Comparison of ENCODE assay signal across 9 cellular contexts in the genomic region with DNA sequence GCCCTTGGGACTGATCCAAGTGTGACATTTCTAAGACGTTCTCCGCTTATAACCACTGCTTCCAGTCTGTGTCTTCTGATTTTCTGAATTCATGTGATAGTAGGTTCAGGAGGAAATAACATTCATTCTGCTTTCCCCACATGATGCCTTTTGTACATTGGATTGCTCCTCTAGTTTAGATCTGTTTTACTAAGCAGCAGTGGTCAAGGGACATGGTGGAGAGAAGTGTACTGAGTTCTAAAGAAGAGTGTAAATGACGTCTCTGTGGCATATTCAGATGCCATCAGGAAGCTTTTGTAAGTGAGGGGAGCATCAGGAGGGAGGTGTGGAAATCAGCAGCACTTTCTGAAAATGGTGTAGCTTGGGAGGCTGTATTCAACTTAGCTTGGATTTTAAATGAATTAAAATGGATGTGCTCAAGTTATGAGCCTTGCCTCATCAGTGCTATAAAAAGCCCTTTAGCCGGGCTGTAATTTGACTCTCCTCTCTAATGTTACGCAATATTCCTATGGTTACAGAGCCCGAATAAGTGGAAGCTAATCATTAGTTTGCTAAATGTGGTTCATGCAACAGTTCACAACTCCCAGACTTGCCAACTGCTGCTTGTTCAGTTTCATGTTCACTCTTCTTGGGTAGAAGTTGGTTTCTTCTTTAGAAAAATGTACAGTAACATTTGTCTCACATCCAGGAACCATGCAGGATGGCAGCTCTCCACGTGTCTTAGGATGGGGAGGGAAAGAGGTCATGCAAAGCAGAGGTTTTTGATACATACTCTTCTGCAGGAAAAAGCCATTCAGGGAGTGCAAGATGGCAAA.
DNase-seq lines count a peak whose midpoint lies in the region; ATAC-seq and TF ChIP-seq lines count a peak whose summit lies in the region.
"Had no signal": no experiment of that assay in that cellular context is flagged by ENCODE, and none has a peak within 500 bp of the region (broad histone marks: within the 10 kb centered on the region; RNA-seq: fewer than 3 reads in every experiment).

No MANE protein-coding gene starts in this region.

- DNase-seq in NCI-H510A treated with DMSO at 0.1 percent for 48 hours (lab: John Stamatoyannopoulos, UW) (peak; percentile 89), NCI-H510A (lab: John Stamatoyannopoulos, UW) (no peak), NCI-H2196 treated with DMSO at 0.1 percent for 48 hours (lab: John Stamatoyannopoulos, UW; ENCODE audit: unreplicated experiment) (peak; percentile 66), brain microvascular endothelial cell (peak; percentile 73), medulla oblongata (ENCODE audit: extremely low spot score) (peak; percentile 50), middle frontal gyrus (ENCODE audit: extremely low spot score, low spot score) (no peak)
- no peak for DNase-seq in activated CD8-positive, alpha-beta memory T cell treated with anti-CD3 and anti-CD28 coated beads, Interleukin-2, amount 10 ng/mL, durations not matched to agents 7 days and 5 days

- no peaks in the 10 kb centered on the region for H3K27me3 ChIP-seq in brain microvascular endothelial cell (replicated peaks)
- H3K27me3 ChIP-seq: BLaER1 had no signal

- H3K4me3 ChIP-seq in brain microvascular endothelial cell (ENCODE audit: low read depth, low read length): no peak overlapping the region
- H3K4me3 ChIP-seq: BLaER1 had no signal

- peaks cover 35% of the 10 kb centered on the region for H3K4me1 Mint-ChIP-seq in activated CD8-positive, alpha-beta memory T cell treated with anti-CD3 and anti-CD28 coated beads, Interleukin-2, amount 10 ng/mL, durations not matched to agents 7 days and 5 days

- H3K27ac ChIP-seq in brain microvascular endothelial cell: peak overlapping the region; percentile 50
- H3K27ac ChIP-seq: BLaER1 had no signal

- no peaks in the 10 kb centered on the region for H3K9me3 Mint-ChIP-seq in activated CD8-positive, alpha-beta memory T cell treated with anti-CD3 and anti-CD28 coated beads, Interleukin-2, amount 10 ng/mL, durations not matched to agents 7 days and 5 days (ENCODE audit: low read depth)

- CTCF ChIA-PET in activated CD8-positive, alpha-beta memory T cell treated with anti-CD3 and anti-CD28 coated beads, Interleukin-2, amount 10 ng/mL, durations not matched to agents 7 days and 5 days (lab: Charles Lee): no interaction called here

- no peaks in the 10 kb centered on the region for H3K36me3 ChIP-seq in brain microvascular endothelial cell (replicated peaks)

- no peak overlapping the region for H3K27ac Mint-ChIP-seq in activated CD8-positive, alpha-beta memory T cell treated with anti-CD3 and anti-CD28 coated beads, Interleukin-2, amount 10 ng/mL, durations not matched to agents 7 days and 5 days

- H3K36me3 Mint-ChIP-seq in activated CD8-positive, alpha-beta memory T cell treated with anti-CD3 and anti-CD28 coated beads, Interleukin-2, amount 10 ng/mL, durations not matched to agents 7 days and 5 days: peaks cover 31% of the 10 kb centered on the region

- H3K27me3 Mint-ChIP-seq in activated CD8-positive, alpha-beta memory T cell treated with anti-CD3 and anti-CD28 coated beads, Interleukin-2, amount 10 ng/mL, durations not matched to agents 7 days and 5 days: no peaks in the 10 kb centered on the region

- no peak overlapping the region for H3K4me3 Mint-ChIP-seq in activated CD8-positive, alpha-beta memory T cell treated with anti-CD3 and anti-CD28 coated beads, Interleukin-2, amount 10 ng/mL, durations not matched to agents 7 days and 5 days

- in situ Hi-C loops in brain microvascular endothelial cell (cut with HindIII; ENCODE audit: low pct_ligation_motif_present, low sequenced_read_pairs): no loop called here

- no peak for TF ChIP-seq CTCF in brain microvascular endothelial cell (IDR thresholded peaks at IDR 0.05; ENCODE audit: low read depth, low read length, missing control alignments)

- ATAC-seq in HG02571 (IDR thresholded peaks at IDR 0.05; ENCODE audit: unreplicated experiment): no peak
- no peak for ATAC-seq in activated CD8-positive, alpha-beta memory T cell treated with anti-CD3 and anti-CD28 coated beads, Interleukin-2, amount 10 ng/mL, durations not matched to agents 7 days and 5 days

Comparison
In these comparisons a context has a peak if more than half of its experiments do, and no peak if none do; other contexts are left out.
1. DNase-seq: peak in NCI-H510A treated with DMSO at 0.1 percent for 48 hours (single experiment), NCI-H2196 treated with DMSO at 0.1 percent for 48 hours (single experiment), brain microvascular endothelial cell (single experiment) and medulla oblongata (single experiment); none in NCI-H510A (single experiment), activated CD8-positive, alpha-beta memory T cell treated with anti-CD3 and anti-CD28 coated beads, Interleukin-2, amount 10 ng/mL, durations not matched to agents 7 days and 5 days (single experiment) and middle frontal gyrus (single experiment).